In the genomic region with DNA sequence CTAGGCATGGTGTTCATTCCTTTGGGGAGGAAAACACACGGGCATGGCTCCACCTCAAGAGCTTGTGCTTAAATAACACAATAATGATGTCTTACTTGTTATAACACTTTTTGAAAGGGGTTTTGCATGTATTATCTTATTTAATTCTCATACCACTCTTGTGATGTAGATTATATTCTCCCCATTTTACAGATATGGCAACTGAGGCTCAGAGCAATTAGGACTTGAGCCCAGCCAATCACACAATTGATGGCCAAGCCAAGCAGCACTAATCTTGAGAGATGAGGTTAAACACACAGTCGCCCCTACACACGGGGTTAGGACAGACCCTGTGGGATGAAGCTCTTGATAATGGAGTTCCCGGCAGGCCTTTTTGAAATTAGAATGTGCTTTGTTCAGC, we compare ENCODE assay signal across 17 cellular contexts.
"Had no signal": no experiment of that assay in that cellular context is flagged by ENCODE, and none has a peak within 500 bp of the region (broad histone marks: within the 10 kb centered on the region; RNA-seq: fewer than 3 reads in every experiment).

No MANE protein-coding gene starts in this region.

- H3K4me1 ChIP-seq: colonic mucosa, gastrocnemius medialis, lower lobe of right lung had no signal

- H3K36me3 ChIP-seq: colonic mucosa had no signal

- DNase-seq: cortex of kidney, esophagus squamous epithelium, midbrain had no signal

- ATAC-seq: effector memory CD8-positive, alpha-beta T cell; esophagus mucosa; heart right ventricle; left ventricle myocardium superior had no signal

- H3K27ac ChIP-seq: colonic mucosa, epithelial cell of prostate, esophagus squamous epithelium, gastrocnemius medialis, heart right ventricle, left lung, lower lobe of right lung had no signal

- H3K27me3 Mint-ChIP-seq: dendritic cell treated with granulocyte-macrophage colony-stimulating factor and Interleukin-4, amounts not matched to agents 40 ng/mL and 50 ng/mL, for 4 days; effector memory CD8-positive, alpha-beta T cell had no signal

- H3K9me3 Mint-ChIP-seq: dendritic cell treated with granulocyte-macrophage colony-stimulating factor and Interleukin-4, amounts not matched to agents 40 ng/mL and 50 ng/mL, for 4 days; effector memory CD8-positive, alpha-beta T cell had no signal

- H3K9me3 ChIP-seq: colonic mucosa, esophagus squamous epithelium, gastrocnemius medialis, heart right ventricle, left lung, lower lobe of right lung had no signal

- FAIRE-seq: endometrium, islet of Langerhans, keratinocyte had no signal

- H3K27ac Mint-ChIP-seq: dendritic cell treated with granulocyte-macrophage colony-stimulating factor and Interleukin-4, amounts not matched to agents 40 ng/mL and 50 ng/mL, for 4 days; effector memory CD8-positive, alpha-beta T cell; endodermal cell had no signal

- H3K27me3 ChIP-seq: colonic mucosa, esophagus squamous epithelium, gastrocnemius medialis, heart right ventricle, left lung had no signal

- H3K4me3 Mint-ChIP-seq: dendritic cell treated with granulocyte-macrophage colony-stimulating factor and Interleukin-4, amounts not matched to agents 40 ng/mL and 50 ng/mL, for 4 days; effector memory CD8-positive, alpha-beta T cell; endodermal cell had no signal

- H3K4me3 ChIP-seq: colonic mucosa, esophagus squamous epithelium, gastrocnemius medialis, heart right ventricle, left lung, lower lobe of right lung had no signal
